1 cellular context compared by ENCODE assay signal in the genomic region with DNA sequence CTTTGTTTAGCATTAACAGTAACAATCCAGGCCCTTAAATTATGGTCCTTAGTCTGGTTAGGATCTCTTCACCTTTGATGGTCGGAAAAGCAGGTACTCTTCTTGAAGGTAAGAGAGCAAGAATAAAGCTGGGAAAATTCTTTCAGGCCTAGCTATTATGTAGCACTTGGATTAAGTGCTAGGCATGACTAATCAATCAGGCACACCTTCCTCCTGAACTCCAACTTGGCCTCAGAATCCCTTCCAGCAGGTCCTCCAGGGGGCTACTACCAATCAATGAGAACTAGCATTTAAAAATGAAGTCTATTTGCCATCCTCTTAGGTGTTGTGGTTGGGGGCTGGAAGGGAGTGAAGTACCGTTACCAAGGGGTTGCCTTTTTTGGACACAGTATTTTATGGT.
A peak's percentile ranks its signal among the peaks of the same experiment; 100 is the strongest.
TF ChIP-seq lines count a peak whose summit lies in the region.

No MANE protein-coding gene starts in this region.

TF ChIP-seq in H1, 55 proteins besides CTCF, POLR2A, EP300 and RAD21:
- TF ChIP-seq CHD1 (IDR thresholded peaks at IDR 0.05; ENCODE audit: low read depth, low read length) (no peak), SRF (IDR thresholded peaks at IDR 0.05; ENCODE audit: low read depth, low read length) (peak; percentile 45; the same call in 1 of the 2 replicates), CBX8 (IDR thresholded peaks at IDR 0.05; ENCODE audit: borderline replicate concordance, low read depth, low read length) (no peak), FOSL1 (IDR thresholded peaks at IDR 0.05; ENCODE audit: insufficient read depth, low read depth, low read length) (no peak)
